Comparison of ENCODE assay signal across 19 cellular contexts in the genomic region with DNA sequence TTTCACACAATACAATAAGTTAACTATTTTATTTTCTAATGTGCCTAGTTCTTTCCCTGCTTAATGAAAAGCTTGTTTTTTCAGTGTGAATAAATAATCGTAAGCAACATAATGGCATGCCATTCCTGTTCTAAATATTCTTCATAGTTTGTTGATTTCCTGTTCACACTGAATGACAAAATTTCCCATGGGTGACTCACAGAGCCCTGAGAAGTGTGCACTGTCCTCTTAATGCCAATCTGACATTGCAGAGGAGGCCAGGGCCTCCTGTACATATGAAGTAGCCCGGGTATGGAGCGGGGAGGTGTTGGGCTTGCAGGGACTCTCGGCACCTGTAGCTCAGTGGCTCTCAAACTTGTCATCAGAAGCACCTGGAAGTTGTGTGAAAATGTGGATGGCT. TPM values are rescaled to one million over a fixed set of nuclear protein-coding genes. Genes with fewer than 3 reads are reported as not detected.
DNase-seq lines count a peak whose midpoint lies in the region; ATAC-seq, FAIRE-seq and TF ChIP-seq lines count a peak whose summit lies in the region.
"Had no signal": no experiment of that assay in that cellular context is flagged by ENCODE, and none has a peak within 500 bp of the region (broad histone marks: within the 10 kb centered on the region; RNA-seq: fewer than 3 reads in every experiment).

No MANE protein-coding gene starts in this region.

- H3K4me1 Mint-ChIP-seq in natural killer cell treated with Interleukin-12 subunit alpha and Interleukin-12 subunit beta and Interleukin-15 and Interleukin-18, amount 100 ng/mL, for 72 hours (ENCODE audit: low read depth in 2 of 2) = peaks cover 71 to 89% of the 10 kb centered on the region in 2 donors
- peaks cover 11% of the 10 kb centered on the region for H3K4me1 Mint-ChIP-seq in activated naive CD4-positive, alpha-beta T cell treated with anti-CD3 and anti-CD28 coated beads for 36 hours (ENCODE audit: low read depth)

- peak; percentile 14 for DNase-seq in AG20443 (ENCODE audit: low spot score)
- DNase-seq in HT1080 (ENCODE audit: low read depth) = peak; percentile 47
- peak; percentile 33 for DNase-seq in bronchial epithelial cell (ENCODE audit: low read depth)
- no peak for DNase-seq in natural killer cell treated with Interleukin-12 subunit alpha and Interleukin-12 subunit beta and Interleukin-15 and Interleukin-18, amount 100 ng/mL, for 72 hours (ENCODE audit: low spot score)
- no peak for DNase-seq in activated naive CD4-positive, alpha-beta T cell treated with anti-CD3 and anti-CD28 coated beads for 36 hours
- DNase-seq in NCI-H128 (lab: John Stamatoyannopoulos, UW; ENCODE audit: unreplicated experiment) = no peak
- DNase-seq in WERI-Rb-1 = no peak
- DNase-seq: Calu3; CD4-positive, alpha-beta memory T cell; NCI-H1105; NCI-H1694 treated with DMSO at 0.1 percent for 48 hours; NCI-H345; NCI-H526 treated with DMSO at 0.1 percent for 48 hours; SIG-M5 had no signal

- peaks cover 4% of the 10 kb centered on the region for H3K9me3 Mint-ChIP-seq in natural killer cell treated with Interleukin-12 subunit alpha and Interleukin-12 subunit beta and Interleukin-15 and Interleukin-18, amount 100 ng/mL, for 72 hours
- H3K9me3 Mint-ChIP-seq in activated naive CD4-positive, alpha-beta T cell treated with anti-CD3 and anti-CD28 coated beads for 36 hours = no peaks in the 10 kb centered on the region
- H3K9me3 Mint-ChIP-seq: CD4-positive, alpha-beta memory T cell had no signal

- TF ChIP-seq CTCF in bronchial epithelial cell (IDR thresholded peaks at IDR 0.05; ENCODE audit: insufficient read depth, low read length, severe bottlenecking) (no peak), WERI-Rb-1 (IDR thresholded peaks at IDR 0.05; ENCODE audit: low read depth, low read length) (no peak)

- H3K36me3 ChIP-seq in bronchial epithelial cell (ENCODE audit: control insufficient read depth, insufficient read depth, low read length) = no peaks in the 10 kb centered on the region
- H3K36me3 ChIP-seq in WERI-Rb-1 = no peaks in the 10 kb centered on the region

- H3K27me3 Mint-ChIP-seq in natural killer cell treated with Interleukin-12 subunit alpha and Interleukin-12 subunit beta and Interleukin-15 and Interleukin-18, amount 100 ng/mL, for 72 hours = no peaks in the 10 kb centered on the region
- H3K27me3 Mint-ChIP-seq in activated naive CD4-positive, alpha-beta T cell treated with anti-CD3 and anti-CD28 coated beads for 36 hours (ENCODE audit: low read depth) = peaks cover 16% of the 10 kb centered on the region
- H3K27me3 Mint-ChIP-seq: CD4-positive, alpha-beta memory T cell had no signal

- peaks cover 10% of the 10 kb centered on the region for H3K36me3 Mint-ChIP-seq in natural killer cell treated with Interleukin-12 subunit alpha and Interleukin-12 subunit beta and Interleukin-15 and Interleukin-18, amount 100 ng/mL, for 72 hours
- no peaks in the 10 kb centered on the region for H3K36me3 Mint-ChIP-seq in activated naive CD4-positive, alpha-beta T cell treated with anti-CD3 and anti-CD28 coated beads for 36 hours (ENCODE audit: low read depth)
- H3K36me3 Mint-ChIP-seq: CD4-positive, alpha-beta memory T cell had no signal

- peaks cover 2% of the 10 kb centered on the region for H3K27me3 ChIP-seq in bronchial epithelial cell (ENCODE audit: control insufficient read depth, insufficient read depth, low read length)
- peaks cover 79% of the 10 kb centered on the region for H3K27me3 ChIP-seq in WERI-Rb-1 (ENCODE audit: insufficient read depth, low read depth, severe bottlenecking)

- H3K4me3 Mint-ChIP-seq in natural killer cell treated with Interleukin-12 subunit alpha and Interleukin-12 subunit beta and Interleukin-15 and Interleukin-18, amount 100 ng/mL, for 72 hours = peak overlapping the region; percentile 38
- H3K4me3 Mint-ChIP-seq in activated naive CD4-positive, alpha-beta T cell treated with anti-CD3 and anti-CD28 coated beads for 36 hours = no peak overlapping the region
- H3K4me3 Mint-ChIP-seq: CD4-positive, alpha-beta memory T cell; GM23338 had no signal

- peaks cover 4% of the 10 kb centered on the region for H3K9me3 ChIP-seq in WERI-Rb-1 (ENCODE audit: severe bottlenecking)

- ATAC-seq in natural killer cell treated with Interleukin-12 subunit alpha and Interleukin-12 subunit beta and Interleukin-15 and Interleukin-18, amount 100 ng/mL, for 72 hours = peak in 1 of 2 donors; percentile 44
- ATAC-seq in HG02970 (IDR thresholded peaks at IDR 0.05; ENCODE audit: low FRiP score, unreplicated experiment) = no peak
- ATAC-seq: GM23338 had no signal

- no peak overlapping the region for H3K27ac ChIP-seq in WERI-Rb-1

- CTCF ChIA-PET in activated naive CD4-positive, alpha-beta T cell treated with anti-CD3 and anti-CD28 coated beads for 36 hours (lab: Charles Lee) = interaction anchor here (1.0 to 2.1 kb wide), 4 partner anchors 10 to 111 kb away, joined by 3 to 9 read pairs (median 6); no protein-coding TSS in a partner anchor

- H3K4me3 ChIP-seq in bronchial epithelial cell (ENCODE audit: low read depth, low read length) = no peak overlapping the region
- H3K4me3 ChIP-seq in WERI-Rb-1 (ENCODE audit: low read depth, low read length) = no peak overlapping the region
- H3K4me3 ChIP-seq: GM23338 had no signal

- FAIRE-seq in bronchial epithelial cell (lab: Jason Lieb, UNC) = no peak
- FAIRE-seq: G401.6 had no signal

- H3K27ac Mint-ChIP-seq in natural killer cell treated with Interleukin-12 subunit alpha and Interleukin-12 subunit beta and Interleukin-15 and Interleukin-18, amount 100 ng/mL, for 72 hours = peak overlapping the region; percentile 36 to 75
- no peak overlapping the region for H3K27ac Mint-ChIP-seq in activated naive CD4-positive, alpha-beta T cell treated with anti-CD3 and anti-CD28 coated beads for 36 hours
- H3K27ac Mint-ChIP-seq: GM23338 had no signal

- intact Hi-C loops in activated naive CD4-positive, alpha-beta T cell treated with anti-CD3 and anti-CD28 coated beads for 36 hours (cut with micrococcal nuclease) = no loop called here

RNA-seq across cellular contexts. Expression of gene CCR3, which starts 24.3 kb away (rescaled TPM):
- total RNA-seq in HT1080 (2014; rRNA removed; shearing (Covaris generic)) = not detected in 2 replicates
- polyA plus RNA-seq in HT1080 (2015; cell fraction: cytosol; rRNA removed) = not detected in 2 replicates
- not detected in 2 replicates for polyA plus RNA-seq in HT1080 (2015; cell fraction: nucleus; rRNA removed)
- under 0.01 TPM in 1 of 2 replicates, not detected in the other for total RNA-seq in bronchial epithelial cell
- total RNA-seq in natural killer cell treated with Interleukin-12 subunit alpha and Interleukin-12 subunit beta and Interleukin-15 and Interleukin-18, amount 100 ng/mL, for 72 hours = 1 to 10 TPM in 1 of 2 donors, under 1 TPM in 1; 0.55 to 4.3 TPM
- not detected for total RNA-seq in activated naive CD4-positive, alpha-beta T cell treated with anti-CD3 and anti-CD28 coated beads for 36 hours
- total RNA-seq: GM23338, RPMI7951 had no signal
- polyA plus RNA-seq: BJ, GM23338 had no signal

RNA-seq across cellular contexts. Expression of gene CCR1, which starts 58.5 kb away (rescaled TPM):
- 0.19 and 0.27 TPM in 2 replicates for total RNA-seq in HT1080 (2014; rRNA removed; shearing (Covaris generic))
- 0.27 and 0.42 TPM in 2 replicates for polyA plus RNA-seq in HT1080 (2015; cell fraction: cytosol; rRNA removed)
- polyA plus RNA-seq in HT1080 (2015; cell fraction: nucleus; rRNA removed) = 0.90 and 0.95 TPM in 2 replicates
- total RNA-seq in bronchial epithelial cell = not detected in 2 replicates
- total RNA-seq in natural killer cell treated with Interleukin-12 subunit alpha and Interleukin-12 subunit beta and Interleukin-15 and Interleukin-18, amount 100 ng/mL, for 72 hours = 10 to 100 TPM; 52.2 to 92.2 TPM
- total RNA-seq in activated naive CD4-positive, alpha-beta T cell treated with anti-CD3 and anti-CD28 coated beads for 36 hours = not detected
- total RNA-seq: GM23338 had no signal
- polyA plus RNA-seq: BJ, GM23338 had no signal

Comparison
In these comparisons a context has a peak if more than half of its experiments do, and no peak if none do; other contexts are left out.
1. DNase-seq: peak in AG20443 (single experiment), HT1080 (single experiment) and bronchial epithelial cell (single experiment); none in natural killer cell treated with Interleukin-12 subunit alpha and Interleukin-12 subunit beta and Interleukin-15 and Interleukin-18, amount 100 ng/mL, for 72 hours (single experiment), activated naive CD4-positive, alpha-beta T cell treated with anti-CD3 and anti-CD28 coated beads for 36 hours (single experiment), NCI-H128 (single experiment) and WERI-Rb-1 (single experiment).
2. RNA of gene CCR1, which starts 58.5 kb away (total RNA-seq): 52.2 to 92.2 TPM in natural killer cell treated with Interleukin-12 subunit alpha and Interleukin-12 subunit beta and Interleukin-15 and Interleukin-18, amount 100 ng/mL, for 72 hours; 0.19 to 0.27 TPM in HT1080, not detected in bronchial epithelial cell and not detected in activated naive CD4-positive, alpha-beta T cell treated with anti-CD3 and anti-CD28 coated beads for 36 hours; every median in the first group is over 10 times any median in the second.